8 cellular contexts compared by ENCODE assay signal in genomic region chr4:64781737-64782326, GRCh38.
DNase-seq lines count a peak whose midpoint lies in the region; ATAC-seq and TF ChIP-seq lines count a peak whose summit lies in the region.

No MANE protein-coding gene starts in this region.

- no peak overlapping the region for H3K27ac ChIP-seq in ascending aorta
- no peak overlapping the region for H3K27ac ChIP-seq in left lung
- H3K27ac ChIP-seq in CD8-positive, alpha-beta T cell (ENCODE audit: low read depth, low read length) = no peak overlapping the region

- intact Hi-C loops in Caco-2 (cut with micrococcal nuclease; ENCODE audit: unreplicated experiment) (loop anchor here (5.0 kb wide), 2 partner anchors 65 to 130 kb away; no protein-coding TSS in a partner anchor), ascending aorta (cut with DNase I) (no loop called here), left lung (cut with DNase I) (no loop called here)
- intact Hi-C loops in CD8-positive, alpha-beta T cell (cut with DNase I, micrococcal nuclease) = no loop called here

- H3K36me3 Mint-ChIP-seq in Caco-2 (ENCODE audit: insufficient read depth, unreplicated experiment) = no peaks in the 10 kb centered on the region
- no peaks in the 10 kb centered on the region for H3K36me3 Mint-ChIP-seq in CD8-positive, alpha-beta T cell
- H3K36me3 Mint-ChIP-seq in activated T-helper 17 cell treated with anti-CD3 and anti-CD28 coated beads, Interleukin-2, amount 50 U/mL, for 72 hours (ENCODE audit: low read depth) = no peaks in the 10 kb centered on the region

- no peak overlapping the region for H3K4me3 Mint-ChIP-seq in Caco-2 (ENCODE audit: unreplicated experiment)
- no peak overlapping the region for H3K4me3 Mint-ChIP-seq in CD8-positive, alpha-beta T cell
- H3K4me3 Mint-ChIP-seq in activated T-helper 17 cell treated with anti-CD3 and anti-CD28 coated beads, Interleukin-2, amount 50 U/mL, for 72 hours = no peak overlapping the region

- H3K27me3 ChIP-seq in Caco-2 (replicated peaks; ENCODE audit: control insufficient read depth, insufficient read depth, low read length) (no peaks in the 10 kb centered on the region), ascending aorta (no peaks in the 10 kb centered on the region), left lung (no peaks in the 10 kb centered on the region)
- H3K27me3 ChIP-seq in CD8-positive, alpha-beta T cell (ENCODE audit: insufficient read depth, low read length) = no peaks in the 10 kb centered on the region

- no peaks in the 10 kb centered on the region for H3K9me3 ChIP-seq in Caco-2
- no peaks in the 10 kb centered on the region for H3K9me3 ChIP-seq in ascending aorta
- no peaks in the 10 kb centered on the region for H3K9me3 ChIP-seq in left lung
- no peaks in the 10 kb centered on the region for H3K9me3 ChIP-seq in CD8-positive, alpha-beta T cell (ENCODE audit: low read length)

- H3K4me1 ChIP-seq in Caco-2 (no peaks in the 10 kb centered on the region), ascending aorta (no peaks in the 10 kb centered on the region), left lung (no peaks in the 10 kb centered on the region)
- H3K4me1 ChIP-seq in CD8-positive, alpha-beta T cell (ENCODE audit: insufficient read depth, low read length) = no peaks in the 10 kb centered on the region

- H3K4me1 Mint-ChIP-seq in Caco-2 (ENCODE audit: low read depth, unreplicated experiment) = no peaks in the 10 kb centered on the region
- H3K4me1 Mint-ChIP-seq in CD8-positive, alpha-beta T cell (ENCODE audit: low read depth) = no peaks in the 10 kb centered on the region
- no peaks in the 10 kb centered on the region for H3K4me1 Mint-ChIP-seq in activated T-helper 17 cell treated with anti-CD3 and anti-CD28 coated beads, Interleukin-2, amount 50 U/mL, for 72 hours

- no TSS peak for BruUV-seq in Caco-2 (replicated peaks; lab: Mats Ljungman, UMichigan)

- no peaks in the 10 kb centered on the region for H3K9me3 Mint-ChIP-seq in Caco-2 (ENCODE audit: unreplicated experiment)
- no peaks in the 10 kb centered on the region for H3K9me3 Mint-ChIP-seq in CD8-positive, alpha-beta T cell
- H3K9me3 Mint-ChIP-seq in activated T-helper 17 cell treated with anti-CD3 and anti-CD28 coated beads, Interleukin-2, amount 50 U/mL, for 72 hours = no peaks in the 10 kb centered on the region

- POLR2A ChIA-PET in Caco-2 (lab: Charles Lee) = no interaction called here
- POLR2A ChIA-PET in CD8-positive, alpha-beta T cell (lab: Charles Lee) = no interaction called here

- CTCF ChIA-PET in Caco-2 (lab: Charles Lee) = no interaction called here
- CTCF ChIA-PET in CD8-positive, alpha-beta T cell (lab: Charles Lee) = no interaction called here

- peak; percentile 52 for ATAC-seq in GM21360 (IDR thresholded peaks at IDR 0.05; ENCODE audit: unreplicated experiment)
- peak; percentile 65 for ATAC-seq in left lung
- no peak for ATAC-seq in GM21423 (IDR thresholded peaks at IDR 0.05; ENCODE audit: unreplicated experiment)
- ATAC-seq in CD8-positive, alpha-beta T cell = no peak
- ATAC-seq in activated T-helper 17 cell treated with anti-CD3 and anti-CD28 coated beads, Interleukin-2, amount 50 U/mL, for 72 hours (replicated peaks) = no peak

- H3K27ac Mint-ChIP-seq in Caco-2 (ENCODE audit: unreplicated experiment) = no peak overlapping the region
- no peak overlapping the region for H3K27ac Mint-ChIP-seq in CD8-positive, alpha-beta T cell
- H3K27ac Mint-ChIP-seq in activated T-helper 17 cell treated with anti-CD3 and anti-CD28 coated beads, Interleukin-2, amount 50 U/mL, for 72 hours = no peak overlapping the region

- no peaks in the 10 kb centered on the region for H3K27me3 Mint-ChIP-seq in Caco-2 (ENCODE audit: insufficient read depth, unreplicated experiment)
- H3K27me3 Mint-ChIP-seq in CD8-positive, alpha-beta T cell (ENCODE audit: low read depth) = no peaks in the 10 kb centered on the region
- no peaks in the 10 kb centered on the region for H3K27me3 Mint-ChIP-seq in activated T-helper 17 cell treated with anti-CD3 and anti-CD28 coated beads, Interleukin-2, amount 50 U/mL, for 72 hours

- DNase-seq in Caco-2 = peak in 1 of 2 experiments; percentile 28
- DNase-seq in LoVo (ENCODE audit: low spot score) = peak; percentile 27
- DNase-seq in ascending aorta (ENCODE audit: low spot score in 2 of 2) = no peak
- DNase-seq in left lung = no peak
- DNase-seq in CD8-positive, alpha-beta T cell = no peak

- no peak overlapping the region for H3K4me3 ChIP-seq in Caco-2 (ENCODE audit: low read depth, low read length)
- no peak overlapping the region for H3K4me3 ChIP-seq in ascending aorta
- no peak overlapping the region for H3K4me3 ChIP-seq in left lung
- no peak overlapping the region for H3K4me3 ChIP-seq in CD8-positive, alpha-beta T cell (ENCODE audit: low read depth, low read length)

- peak; percentile 51 to 61 for TF ChIP-seq CTCF in Caco-2 (IDR thresholded peaks at IDR 0.05; ENCODE audit: insufficient read depth in 1 of 2, low read depth in 1 of 2, low read length in 1 of 2, severe bottlenecking in 1 of 2, unreplicated experiment in 1 of 2)
- TF ChIP-seq CTCF in ascending aorta (IDR thresholded peaks at IDR 0.05) = peak in 2 of 3 experiments; percentile 47 to 68
- TF ChIP-seq CTCF in left lung (IDR thresholded peaks at IDR 0.05) = peak; percentile 32 to 40
- TF ChIP-seq CTCF in CD8-positive, alpha-beta T cell (IDR thresholded peaks at IDR 0.05) = no peak

- H3K36me3 ChIP-seq in Caco-2 (ENCODE audit: control insufficient read depth, insufficient read depth, low read length) (no peaks in the 10 kb centered on the region), ascending aorta (no peaks in the 10 kb centered on the region), left lung (no peaks in the 10 kb centered on the region)
- no peaks in the 10 kb centered on the region for H3K36me3 ChIP-seq in CD8-positive, alpha-beta T cell (ENCODE audit: insufficient read depth, low read length)

Comparison
In these comparisons a context has a peak if more than half of its experiments do, and no peak if none do; other contexts are left out.
1. ATAC-seq: peak in GM21360 (single experiment) and left lung (single experiment); none in GM21423 (single experiment), CD8-positive, alpha-beta T cell (single experiment) and activated T-helper 17 cell treated with anti-CD3 and anti-CD28 coated beads, Interleukin-2, amount 50 U/mL, for 72 hours (single experiment).